ENCODE assay signal across 9 cellular contexts in the genomic region with DNA sequence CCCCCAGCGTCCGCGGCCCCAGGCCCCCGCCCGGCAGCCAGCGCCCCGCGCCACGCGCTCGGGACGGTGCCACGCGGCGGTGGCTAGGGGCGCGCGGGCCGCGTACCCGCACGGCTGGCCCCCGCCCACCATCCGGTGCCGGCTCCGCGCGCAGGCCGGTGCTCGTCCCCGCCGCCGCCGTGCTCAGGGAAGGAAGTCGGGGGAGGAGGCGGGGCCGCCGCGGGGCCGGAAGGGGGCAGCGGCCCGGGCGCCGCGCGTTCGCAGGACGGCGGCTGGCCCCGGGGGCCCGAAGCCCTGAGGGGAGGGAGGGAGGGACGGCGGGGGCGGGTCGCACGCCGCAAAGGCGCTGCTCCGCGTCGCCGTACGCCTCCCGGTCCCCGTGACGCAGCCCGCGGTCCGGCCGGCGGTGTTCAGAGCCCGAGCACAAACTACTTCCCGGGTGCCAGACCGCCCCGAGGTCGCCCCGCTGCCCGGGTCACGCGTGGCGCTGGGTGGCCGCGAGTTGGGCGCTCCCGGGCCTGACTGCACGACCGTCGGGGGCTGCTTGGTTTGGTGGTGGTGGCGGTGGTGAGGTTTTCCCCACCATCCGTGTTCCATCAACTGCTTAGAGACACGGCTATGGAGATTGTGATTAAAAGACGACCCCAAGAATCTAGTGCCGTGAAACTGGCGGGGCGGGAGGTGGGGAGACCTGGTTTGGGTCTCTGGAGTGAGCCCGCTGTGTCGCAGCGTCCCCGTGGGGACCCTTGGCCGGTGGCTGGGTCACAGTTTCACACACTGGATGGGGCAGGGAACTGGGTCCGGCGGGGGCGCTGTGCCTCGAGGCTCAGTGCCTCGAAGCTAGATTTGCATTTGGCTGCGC. TPM values are rescaled to one million over a fixed set of nuclear protein-coding genes. Genes with fewer than 3 reads are reported as not detected.
DNase-seq lines count a peak whose midpoint lies in the region; ATAC-seq, FAIRE-seq and TF ChIP-seq lines count a peak whose summit lies in the region.
"Had no signal": no experiment of that assay in that cellular context is flagged by ENCODE, and none has a peak within 500 bp of the region (broad histone marks: within the 10 kb centered on the region; RNA-seq: fewer than 3 reads in every experiment).

TSS of gene DCTD (minus strand) at position 205 of the 862 bp plus-strand sequence. CDS start 1,818 bp downstream, outside the sequence.

- H3K4me3 ChIP-seq in A549: peak within 1 kb of the TSS; percentile 66
- H3K4me3 ChIP-seq in ectodermal cell (ENCODE audit: insufficient read depth, low read depth, low read length): peak within 1 kb of the TSS; percentile 67

- peaks cover 3% of the 10 kb centered on the region for H3K27me3 Mint-ChIP-seq in activated CD8-positive, alpha-beta T cell treated with anti-CD3 and anti-CD28 coated beads, Interleukin-2, amount 10 ng/mL, durations not matched to agents 7 days and 5 days (ENCODE audit: low read depth)

- H3K4me3 Mint-ChIP-seq in activated CD8-positive, alpha-beta T cell treated with anti-CD3 and anti-CD28 coated beads, Interleukin-2, amount 10 ng/mL, durations not matched to agents 7 days and 5 days: peak within 1 kb of the TSS; percentile 84

- POLR2A ChIA-PET in A549 (lab: Yijun Ruan, JAX): interaction anchor here (1.0 kb wide), 1 partner anchor 181 kb away, joined by 3 read pairs; the partner anchor contains the start of gene WWC2
- POLR2A ChIA-PET in activated CD8-positive, alpha-beta T cell treated with anti-CD3 and anti-CD28 coated beads, Interleukin-2, amount 10 ng/mL, durations not matched to agents 7 days and 5 days (lab: Charles Lee): interaction anchor here (0.6 to 1.6 kb wide), 4 partner anchors 13 to 587 kb away, joined by 3 to 6 read pairs (median 3); partner anchors contain the start of gene CDKN2AIP

- H3K4me1 Mint-ChIP-seq in activated CD8-positive, alpha-beta T cell treated with anti-CD3 and anti-CD28 coated beads, Interleukin-2, amount 10 ng/mL, durations not matched to agents 7 days and 5 days (ENCODE audit: low read depth): peaks cover 50% of the 10 kb centered on the region

- H3K27ac Mint-ChIP-seq in activated CD8-positive, alpha-beta T cell treated with anti-CD3 and anti-CD28 coated beads, Interleukin-2, amount 10 ng/mL, durations not matched to agents 7 days and 5 days: peak within 1 kb of the TSS; percentile 97

- WGBS in A549 (ENCODE audit: missing lambda C conversion rate): under 1% methylated on average over 20 of the region's 106 CpGs
- WGBS in ectodermal cell, 2 experiments: 1% methylated on average over 106 of the region's 106 CpGs

- H3K36me3 ChIP-seq in ectodermal cell (ENCODE audit: control insufficient read depth, insufficient read depth, low read length): peaks cover 13% of the 10 kb centered on the region

- peak within 1 kb of the TSS; percentile 93 to 100 for H3K27ac ChIP-seq in A549
- peak within 1 kb of the TSS; percentile 76 for H3K27ac ChIP-seq in ectodermal cell (ENCODE audit: insufficient read depth, low read depth, low read length, poor library complexity, severe bottlenecking)

- TF ChIP-seq RAD21 in A549 (conservative IDR thresholded peaks at IDR 0.05 in 1 of 2, IDR thresholded peaks at IDR 0.05 in 1 of 2): no peak

- no peak for FAIRE-seq in A549 (lab: Jason Lieb, UNC)
- FAIRE-seq: TTC549 had no signal

- TF ChIP-seq EP300 in A549 (IDR thresholded peaks at IDR 0.05): no peak

- DNase-seq in A549 (ENCODE audit: low read depth in 1 of 2, low spot score in 1 of 2) (peak in 1 of 2 experiments; percentile 52), NCI-H345 treated with DMSO at 0.1 percent for 48 hours (lab: John Stamatoyannopoulos, UW; ENCODE audit: unreplicated experiment) (peak; percentile 34), medulla oblongata (ENCODE audit: extremely low spot score) (peak; percentile 84)
- DNase-seq in activated CD8-positive, alpha-beta T cell treated with anti-CD3 and anti-CD28 coated beads, Interleukin-2, amount 10 ng/mL, durations not matched to agents 7 days and 5 days: peak; percentile 82
- peak; percentile 58 for DNase-seq in stimulated activated CD8-positive, alpha-beta memory T cell treated with anti-CD3 and anti-CD28 coated beads, Interleukin-12 subunit alpha, Interleukin-12 subunit beta, amount 100 ng/mL, for 24 hours (ENCODE audit: extremely low read depth)

- peaks cover 5% of the 10 kb centered on the region for H3K27me3 ChIP-seq in ectodermal cell (ENCODE audit: control insufficient read depth, insufficient read depth, low read length, poor library complexity, severe bottlenecking)

- H3K4me1 ChIP-seq in A549 (peaks cover 9% of the 10 kb centered on the region; the same call in 2 of the 3 replicates), ectodermal cell (ENCODE audit: control insufficient read depth, insufficient read depth, low read length) (peaks cover 13% of the 10 kb centered on the region)

- H3K9me3 Mint-ChIP-seq in activated CD8-positive, alpha-beta T cell treated with anti-CD3 and anti-CD28 coated beads, Interleukin-2, amount 10 ng/mL, durations not matched to agents 7 days and 5 days (ENCODE audit: insufficient read depth): no peaks in the 10 kb centered on the region

- peak; percentile 35 for TF ChIP-seq CTCF in A549 (IDR thresholded peaks at IDR 0.05)

- peaks cover 26% of the 10 kb centered on the region for H3K36me3 Mint-ChIP-seq in activated CD8-positive, alpha-beta T cell treated with anti-CD3 and anti-CD28 coated beads, Interleukin-2, amount 10 ng/mL, durations not matched to agents 7 days and 5 days (ENCODE audit: low read depth)

- CTCF ChIA-PET in A549 (lab: Yijun Ruan, JAX): interaction anchor here (0.6 to 1.8 kb wide), 8 partner anchors 10 to 345 kb away, joined by 3 to 9 read pairs (median 4); no protein-coding TSS in a partner anchor
- CTCF ChIA-PET in activated CD8-positive, alpha-beta T cell treated with anti-CD3 and anti-CD28 coated beads, Interleukin-2, amount 10 ng/mL, durations not matched to agents 7 days and 5 days (lab: Charles Lee): interaction anchor here (1.6 kb wide), 2 partner anchors 9 to 339 kb away, joined by 4 to 8 read pairs; no protein-coding TSS in a partner anchor

- H3K9me3 ChIP-seq in A549: no peaks in the 10 kb centered on the region
- H3K9me3 ChIP-seq in ectodermal cell (ENCODE audit: control insufficient read depth, low read length): no peaks in the 10 kb centered on the region

- TF ChIP-seq POLR2A in A549 (IDR thresholded peaks at IDR 0.05; ENCODE audit: low read length): peak; percentile 43

- peak within 1 kb of the TSS; percentile 90 for H3K4me2 ChIP-seq in A549

- ATAC-seq in A549 (peak; percentile 84 to 91), GM18502 (IDR thresholded peaks at IDR 0.05; ENCODE audit: poor library complexity, unreplicated experiment) (peak; percentile 85), HG02970 (IDR thresholded peaks at IDR 0.05; ENCODE audit: low FRiP score, unreplicated experiment) (peak; percentile 82)
- peak; percentile 81 for ATAC-seq in activated CD8-positive, alpha-beta T cell treated with anti-CD3 and anti-CD28 coated beads, Interleukin-2, amount 10 ng/mL, durations not matched to agents 7 days and 5 days

TF ChIP-seq in A549, 52 proteins besides CTCF, POLR2A, EP300 and RAD21 (continues in another document):
- peak; percentile 47 to 53; a peak in 2 of 5 replicates for TF ChIP-seq JUN (IDR thresholded peaks at IDR 0.05)
- TF ChIP-seq EHF (CRISPR knock-in tag; IDR thresholded peaks at IDR 0.05): no peak
- TF ChIP-seq ZSCAN20 (CRISPR knock-in tag; IDR thresholded peaks at IDR 0.05): no peak
- no peak for TF ChIP-seq CBX8 (IDR thresholded peaks at IDR 0.05)
- no peak for TF ChIP-seq HDAC2 (IDR thresholded peaks at IDR 0.05)
- no peak for TF ChIP-seq NR3C1 (IDR thresholded peaks at IDR 0.05)
- no peak for TF ChIP-seq FOSL2 (IDR thresholded peaks at IDR 0.05)
- no peak for TF ChIP-seq FOSL2 (CRISPR knock-in tag; IDR thresholded peaks at IDR 0.05)
- TF ChIP-seq PHF8 (IDR thresholded peaks at IDR 0.05; ENCODE audit: borderline replicate concordance, low read depth): peak; percentile 44; the same call in 1 of the 2 replicates
- no peak for TF ChIP-seq EHMT2 (IDR thresholded peaks at IDR 0.05; ENCODE audit: low read depth)
- no peak for TF ChIP-seq NFE2L2 (conservative IDR thresholded peaks at IDR 0.05; ENCODE audit: low read length)
- TF ChIP-seq KDM5A (IDR thresholded peaks at IDR 0.05): no peak
- no peak for TF ChIP-seq SREBF2 (IDR thresholded peaks at IDR 0.05)
- TF ChIP-seq SMC3 (IDR thresholded peaks at IDR 0.05): no peak
- no peak for TF ChIP-seq CEBPB (IDR thresholded peaks at IDR 0.05)
- TF ChIP-seq, protein P1, sequence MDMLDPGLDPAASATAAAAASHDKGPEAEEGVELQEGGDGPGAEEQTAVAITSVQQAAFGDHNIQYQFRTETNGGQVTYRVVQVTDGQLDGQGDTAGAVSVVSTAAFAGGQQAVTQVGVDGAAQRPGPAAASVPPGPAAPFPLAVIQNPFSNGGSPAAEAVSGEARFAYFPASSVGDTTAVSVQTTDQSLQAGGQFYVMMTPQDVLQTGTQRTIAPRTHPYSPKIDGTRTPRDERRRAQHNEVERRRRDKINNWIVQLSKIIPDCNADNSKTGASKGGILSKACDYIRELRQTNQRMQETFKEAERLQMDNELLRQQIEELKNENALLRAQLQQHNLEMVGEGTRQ (IDR thresholded peaks at IDR 0.05): no peak
- TF ChIP-seq BHLHE40 (IDR thresholded peaks at IDR 0.05; ENCODE audit: low read depth, low read length): no peak
- no peak for TF ChIP-seq RCOR1 (IDR thresholded peaks at IDR 0.05; ENCODE audit: low read depth, low read length)
- TF ChIP-seq RNF2 (IDR thresholded peaks at IDR 0.05; ENCODE audit: borderline replicate concordance, low read depth): no peak
- no peak for TF ChIP-seq HOXA7 (CRISPR knock-in tag; IDR thresholded peaks at IDR 0.05)
- no peak for TF ChIP-seq NPAS2 (CRISPR knock-in tag; IDR thresholded peaks at IDR 0.05; ENCODE audit: borderline replicate concordance)

RNA-seq across cellular contexts. Expression of gene DCTD, which starts in this region (rescaled TPM):
- polyA plus RNA-seq in A549 (2011; rRNA removed) (112 TPM in 2 replicates), A549 (2017; fragmentation: RNase III; extraction: RNeasy Plus Mini Kit Qiagen cat#74134 plus additional on column Dnase treatment) (74.4 to 77.2 TPM (median 76.9 TPM) in 3 replicates)
- polyA plus RNA-seq in A549 (2012; cell fraction: cytosol; rRNA removed): 58.5 and 70.6 TPM in 2 replicates
- 54.2 and 80.8 TPM in 2 replicates for polyA plus RNA-seq in A549 (2012; cell fraction: nucleus; rRNA removed)
- polyA minus RNA-seq in A549 (2011; rRNA and poly(A)+ RNA removed): 51.2 and 53.8 TPM in 2 replicates
- 10 to 100 TPM; 74.4 to 75.5 TPM for total RNA-seq in activated CD8-positive, alpha-beta T cell treated with anti-CD3 and anti-CD28 coated beads, Interleukin-2, amount 10 ng/mL, durations not matched to agents 7 days and 5 days
- 105 TPM for polyA plus RNA-seq in ectodermal cell (2013, experiment 1 of 4)
- polyA plus RNA-seq in ectodermal cell (2013, experiment 2 of 4): 100 TPM
- polyA plus RNA-seq in ectodermal cell (2013, experiment 3 of 4): 83.0 TPM
- 87.1 TPM for polyA plus RNA-seq in ectodermal cell (2013, experiment 4 of 4)
